ENCODE assay signal across 3 cellular contexts in genomic region chr1:109274533-109275476, GRCh38.
A peak's percentile ranks its signal among the peaks of the same experiment; 100 is the strongest.
TF ChIP-seq lines count a peak whose summit lies in the region.

No MANE protein-coding gene starts in this region.

TF ChIP-seq in A549, 52 proteins besides CTCF, POLR2A, EP300 and RAD21 (continued from another document and continues in another):
- TF ChIP-seq USF2 (IDR thresholded peaks at IDR 0.05) = no peak
- TF ChIP-seq CHD4 (IDR thresholded peaks at IDR 0.05; ENCODE audit: borderline replicate concordance) = no peak
- TF ChIP-seq ZC3H11A (IDR thresholded peaks at IDR 0.05) = no peak
- no peak for TF ChIP-seq RCOR1 (IDR thresholded peaks at IDR 0.05; ENCODE audit: low read depth, low read length)
- no peak for TF ChIP-seq PHF8 (IDR thresholded peaks at IDR 0.05; ENCODE audit: borderline replicate concordance, low read depth)
- no peak for TF ChIP-seq NR3C1 (IDR thresholded peaks at IDR 0.05)
- no peak; the same call in 2 of the 3 replicates for TF ChIP-seq SMC3 (IDR thresholded peaks at IDR 0.05)
- TF ChIP-seq HEYL (CRISPR knock-in tag; IDR thresholded peaks at IDR 0.05) = no peak
- TF ChIP-seq CEBPB (IDR thresholded peaks at IDR 0.05) = no peak
- TF ChIP-seq MAZ (IDR thresholded peaks at IDR 0.05; ENCODE audit: borderline replicate concordance, low read depth, low read length) = no peak
- no peak for TF ChIP-seq TP53 (CRISPR knock-in tag; IDR thresholded peaks at IDR 0.05)
- TF ChIP-seq NPAS2 (CRISPR knock-in tag; IDR thresholded peaks at IDR 0.05; ENCODE audit: borderline replicate concordance) = no peak
- no peak for TF ChIP-seq EHMT2 (IDR thresholded peaks at IDR 0.05; ENCODE audit: low read depth)
- no peak for TF ChIP-seq ZSCAN20 (CRISPR knock-in tag; IDR thresholded peaks at IDR 0.05)
- no peak for TF ChIP-seq HOXB13 (CRISPR knock-in tag; IDR thresholded peaks at IDR 0.05; ENCODE audit: low read depth)
- no peak for TF ChIP-seq KDM5A (IDR thresholded peaks at IDR 0.05)
- TF ChIP-seq MAX (IDR thresholded peaks at IDR 0.05) = peak; percentile 69
- TF ChIP-seq JUN (IDR thresholded peaks at IDR 0.05) = peak; percentile 64 to 81; a peak in 2 of 5 replicates
- 0 out of 3 replicates have a peak, but pooled peaks have one; percentile 50 for TF ChIP-seq BCL3 (IDR thresholded peaks at IDR 0.05)
- TF ChIP-seq HMGXB4 (CRISPR knock-in tag; IDR thresholded peaks at IDR 0.05; ENCODE audit: borderline replicate concordance) = no peak
- no peak for TF ChIP-seq NFE2L2 (conservative IDR thresholded peaks at IDR 0.05; ENCODE audit: low read length)
- no peak for TF ChIP-seq CHD2 (IDR thresholded peaks at IDR 0.05; ENCODE audit: low read length, partially characterized antibody)
- TF ChIP-seq RARB (CRISPR knock-in tag; IDR thresholded peaks at IDR 0.05) = no peak

TF ChIP-seq in K562, 482 proteins besides CTCF, POLR2A, EP300 and RAD21 (continued from another document and continues in another):
- TF ChIP-seq PHB (CRISPR knock-in tag; IDR thresholded peaks at IDR 0.05) = 0 out of 2 replicates have a peak, but pooled peaks have one; percentile 56
- 0 out of 2 replicates have a peak, but pooled peaks have one; percentile 40 for TF ChIP-seq MTA3 (IDR thresholded peaks at IDR 0.05; ENCODE audit: borderline replicate concordance)
- peak in 1 of 2 experiments; percentile 43; a peak in 1 of 4 replicates for TF ChIP-seq TRIM24 (IDR thresholded peaks at IDR 0.05)
- 0 out of 2 replicates have a peak, but pooled peaks have one; percentile 22 for TF ChIP-seq HES1 (IDR thresholded peaks at IDR 0.05; ENCODE audit: low read depth)
- TF ChIP-seq ZFP1 (CRISPR knock-in tag; IDR thresholded peaks at IDR 0.05) = no peak
- TF ChIP-seq AFF1 (IDR thresholded peaks at IDR 0.05; ENCODE audit: low read depth in 1 of 2, partially characterized antibody in 2 of 2) = peak in 1 of 2 experiments; percentile 44
- peak in 1 of 2 experiments; percentile 87; a peak in 2 of 4 replicates for TF ChIP-seq TBL1XR1 (IDR thresholded peaks at IDR 0.05; ENCODE audit: low read length in 2 of 2)
- TF ChIP-seq NKRF (IDR thresholded peaks at IDR 0.05; ENCODE audit: borderline replicate concordance) = peak; percentile 12; the same call in 1 of the 2 replicates
- TF ChIP-seq ZNF740 (CRISPR knock-in tag; IDR thresholded peaks at IDR 0.05) = peak; percentile 38; the same call in 1 of the 2 replicates
- TF ChIP-seq ZNF740 (tag; IDR thresholded peaks at IDR 0.05) = no peak; a peak in 1 of 4 replicates
- no peak for TF ChIP-seq CCAR2 (IDR thresholded peaks at IDR 0.05; ENCODE audit: low read depth, low read length)
- TF ChIP-seq ATF7 (IDR thresholded peaks at IDR 0.05) = 0 out of 2 replicates have a peak, but pooled peaks have one; percentile 30
- TF ChIP-seq TRIM28 (IDR thresholded peaks at IDR 0.05) = no peak
- 0 out of 2 replicates have a peak, but pooled peaks have one; percentile 43 for TF ChIP-seq POLR2G (IDR thresholded peaks at IDR 0.05; ENCODE audit: low read depth, low read length)
- no peak; a peak in 2 of 4 replicates for TF ChIP-seq KDM1A (IDR thresholded peaks at IDR 0.05)
- TF ChIP-seq ZEB2 (IDR thresholded peaks at IDR 0.05) = peak; percentile 28; the same call in 1 of the 2 replicates
- peak; percentile 33; the same call in 1 of the 2 replicates for TF ChIP-seq BHLHE40 (IDR thresholded peaks at IDR 0.05; ENCODE audit: low read length)

TF ChIP-seq in HepG2, 621 proteins besides CTCF, POLR2A, EP300 and RAD21 (continued from another document and continues in another):
- no peak for TF ChIP-seq SMARCC2 (IDR thresholded peaks at IDR 0.05)
- no peak for TF ChIP-seq PLRG1 (conservative IDR thresholded peaks at IDR 0.05)
- peak; percentile 71; the same call in 1 of the 2 replicates for TF ChIP-seq MED13 (CRISPR knock-in tag; IDR thresholded peaks at IDR 0.05)
- no peak for TF ChIP-seq GTF3A (CRISPR knock-in tag; conservative IDR thresholded peaks at IDR 0.05)
- TF ChIP-seq ZNF329 (CRISPR knock-in tag; IDR thresholded peaks at IDR 0.05; ENCODE audit: low read depth) = no peak
- no peak for TF ChIP-seq PAF1 (CRISPR knock-in tag; IDR thresholded peaks at IDR 0.05)
- TF ChIP-seq GATA4 (IDR thresholded peaks at IDR 0.05; ENCODE audit: borderline replicate concordance, low read depth) = no peak
- no peak; the same call in 2 of the 3 replicates for TF ChIP-seq MXI1 (IDR thresholded peaks at IDR 0.05; ENCODE audit: borderline replicate concordance, low read depth, low read length)
- no peak for TF ChIP-seq PRMT3 (CRISPR knock-in tag; IDR thresholded peaks at IDR 0.05; ENCODE audit: borderline replicate concordance, low read depth)
- no peak for TF ChIP-seq CREB1 (IDR thresholded peaks at IDR 0.05)
- no peak for TF ChIP-seq CREB1 (CRISPR knock-in tag; IDR thresholded peaks at IDR 0.05)
- no peak for TF ChIP-seq ZC3H4 (CRISPR knock-in tag; IDR thresholded peaks at IDR 0.05; ENCODE audit: borderline replicate concordance)
- TF ChIP-seq THAP7 (CRISPR knock-in tag; IDR thresholded peaks at IDR 0.05) = no peak
- peak; percentile 63; the same call in 1 of the 2 replicates for TF ChIP-seq ZBTB7A (CRISPR knock-in tag; IDR thresholded peaks at IDR 0.05)
- no peak for TF ChIP-seq ZNF749 (CRISPR knock-in tag; IDR thresholded peaks at IDR 0.05; ENCODE audit: borderline replicate concordance)
- TF ChIP-seq JUNB (CRISPR knock-in tag; IDR thresholded peaks at IDR 0.05; ENCODE audit: borderline replicate concordance) = no peak
- TF ChIP-seq ZNF770 (CRISPR knock-in tag; IDR thresholded peaks at IDR 0.05) = peak; percentile 25
- no peak for TF ChIP-seq ZBTB26 (CRISPR knock-in tag; IDR thresholded peaks at IDR 0.05; ENCODE audit: borderline replicate concordance)
- TF ChIP-seq NFE2L1 (CRISPR knock-in tag; IDR thresholded peaks at IDR 0.05; ENCODE audit: borderline replicate concordance) = no peak
- no peak for TF ChIP-seq ZNF597 (CRISPR knock-in tag; IDR thresholded peaks at IDR 0.05)
- peak; percentile 47; the same call in 1 of the 2 replicates for TF ChIP-seq SIX4 (CRISPR knock-in tag; IDR thresholded peaks at IDR 0.05)
- TF ChIP-seq GRHL1 (CRISPR knock-in tag; conservative IDR thresholded peaks at IDR 0.05) = no peak
- TF ChIP-seq HOXA7 (CRISPR knock-in tag; IDR thresholded peaks at IDR 0.05) = no peak
- TF ChIP-seq ZNF614 (CRISPR knock-in tag; IDR thresholded peaks at IDR 0.05; ENCODE audit: borderline replicate concordance) = no peak
- TF ChIP-seq ELF3 (CRISPR knock-in tag; IDR thresholded peaks at IDR 0.05) = 0 out of 2 replicates have a peak, but pooled peaks have one; percentile 31
- no peak for TF ChIP-seq NFE2L2 (IDR thresholded peaks at IDR 0.05; ENCODE audit: low read length)
- TF ChIP-seq POGK (CRISPR knock-in tag; conservative IDR thresholded peaks at IDR 0.05) = 0 out of 2 replicates have a peak, but pooled peaks have one; percentile 58
- peak; percentile 55 for TF ChIP-seq UBTF (CRISPR knock-in tag; IDR thresholded peaks at IDR 0.05)
- no peak for TF ChIP-seq KMT2B (CRISPR knock-in tag; IDR thresholded peaks at IDR 0.05)
- TF ChIP-seq REL (CRISPR knock-in tag; conservative IDR thresholded peaks at IDR 0.05) = no peak
- no peak for TF ChIP-seq MTF2 (CRISPR knock-in tag; IDR thresholded peaks at IDR 0.05; ENCODE audit: borderline replicate concordance)
- TF ChIP-seq GPN1 (CRISPR knock-in tag; IDR thresholded peaks at IDR 0.05; ENCODE audit: borderline replicate concordance) = no peak
- TF ChIP-seq GLMP (CRISPR knock-in tag; IDR thresholded peaks at IDR 0.05; ENCODE audit: borderline replicate concordance) = no peak
- TF ChIP-seq CERS6 (CRISPR knock-in tag; IDR thresholded peaks at IDR 0.05) = no peak
- TF ChIP-seq ETV5 (CRISPR knock-in tag; IDR thresholded peaks at IDR 0.05; ENCODE audit: borderline replicate concordance) = 0 out of 2 replicates have a peak, but pooled peaks have one; percentile 20
- TF ChIP-seq KDM5A (IDR thresholded peaks at IDR 0.05; ENCODE audit: borderline replicate concordance, low read length) = no peak
